15 cellular contexts compared by ENCODE assay signal in the genomic region with DNA sequence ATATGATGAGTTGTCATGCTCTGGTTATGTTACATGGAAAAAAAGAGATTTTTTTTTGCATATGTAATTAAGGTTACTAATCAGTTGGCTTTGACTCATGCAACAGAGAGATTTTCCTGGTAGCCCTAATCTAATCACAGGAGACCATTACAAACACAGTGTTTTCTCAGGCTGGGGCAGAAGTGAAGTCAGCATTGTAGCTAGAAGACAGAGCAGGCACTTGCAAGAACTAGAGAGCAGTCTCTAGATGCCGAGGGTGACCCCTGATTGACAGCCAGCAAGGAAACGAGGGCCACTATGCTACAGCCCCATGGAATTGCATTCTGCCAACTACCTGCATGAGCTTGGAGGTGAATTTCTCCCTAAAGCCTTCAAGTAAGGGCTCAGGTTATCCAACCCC.
"Had no signal": no experiment of that assay in that cellular context is flagged by ENCODE, and none has a peak within 500 bp of the region (broad histone marks: within the 10 kb centered on the region; RNA-seq: fewer than 3 reads in every experiment).

No MANE protein-coding gene starts in this region.

- DNase-seq: activated CD4-positive, alpha-beta T cell treated with anti-CD3 and anti-CD28 coated beads, Interleukin-2, amount 10 ng/mL, durations not matched to agents 7 days and 5 days; activated naive CD8-positive, alpha-beta T cell treated with anti-CD3 and anti-CD28 coated beads, Interleukin-2, amount 10 ng/mL, durations not matched to agents 7 days and 5 days; body of pancreas; caudate nucleus; effector memory CD8-positive, alpha-beta T cell; mesenchymal stem cell; mucosa of descending colon; naive B cell; retina; SHP77 treated with DMSO at 0.1 percent for 48 hours; SK-N-SH; stimulated activated CD8-positive, alpha-beta memory T cell treated with anti-CD3 and anti-CD28 coated beads, Interleukin-4, amount 100 ng/mL, for 48 hours; stimulated activated naive CD4-positive, alpha-beta T cell treated with Interleukin-2 at 50 U/mL for 16 hours had no signal

- H3K27ac Mint-ChIP-seq: activated CD4-positive, alpha-beta T cell treated with anti-CD3 and anti-CD28 coated beads, Interleukin-2, amount 10 ng/mL, durations not matched to agents 7 days and 5 days; activated naive CD8-positive, alpha-beta T cell treated with anti-CD3 and anti-CD28 coated beads, Interleukin-2, amount 10 ng/mL, durations not matched to agents 7 days and 5 days; WTC11 had no signal

- H3K27me3 Mint-ChIP-seq: activated CD4-positive, alpha-beta T cell treated with anti-CD3 and anti-CD28 coated beads, Interleukin-2, amount 10 ng/mL, durations not matched to agents 7 days and 5 days; effector memory CD8-positive, alpha-beta T cell; naive B cell had no signal

- ATAC-seq: body of pancreas; effector memory CD8-positive, alpha-beta T cell; mucosa of descending colon; WTC11 had no signal

- H3K4me1 Mint-ChIP-seq: neural crest cell had no signal

- H3K9me3 Mint-ChIP-seq: effector memory CD8-positive, alpha-beta T cell; neural crest cell had no signal

- H3K4me3 Mint-ChIP-seq: activated CD4-positive, alpha-beta T cell treated with anti-CD3 and anti-CD28 coated beads, Interleukin-2, amount 10 ng/mL, durations not matched to agents 7 days and 5 days; activated naive CD8-positive, alpha-beta T cell treated with anti-CD3 and anti-CD28 coated beads, Interleukin-2, amount 10 ng/mL, durations not matched to agents 7 days and 5 days; effector memory CD8-positive, alpha-beta T cell; naive B cell; neural crest cell; WTC11 had no signal
